In genomic region chr17:68200689-68201424, GRCh38 we compare ENCODE assay signal across 8 cellular contexts. TPM values are rescaled to one million over a fixed set of nuclear protein-coding genes. Genes with fewer than 3 reads are reported as not detected.
DNase-seq lines count a peak whose midpoint lies in the region; ATAC-seq and TF ChIP-seq lines count a peak whose summit lies in the region.

No MANE protein-coding gene starts in this region.

- H3K4me1 Mint-ChIP-seq in HFFc6 (ENCODE audit: low read depth) = peaks cover 10% of the 10 kb centered on the region

- in situ Hi-C loops in Caki2 (cut with HindIII; ENCODE audit: low pct_unique_long_range_greater_than_20kb, low sequenced_read_pairs) = no loop called here

- DNase-seq in Caki2 (ENCODE audit: low read depth) (peak; percentile 64), HFFc6 (peak; percentile 48), NCI-H345 (lab: John Stamatoyannopoulos, UW) (peak; percentile 83), cerebellar cortex (ENCODE audit: low spot score) (peak; percentile 73), left lobe of liver (ENCODE audit: low spot score) (peak; percentile 72)
- DNase-seq in stimulated activated CD4-positive, alpha-beta T cell treated with anti-CD3 and anti-CD28 coated beads, Interleukin-2, amount 100 ng/mL, for 4 hours (ENCODE audit: low read depth) = peak; percentile 63

- peak; percentile 30 to 33 for ATAC-seq in activated CD4-positive, CD25-positive, alpha-beta regulatory T cell treated with anti-CD3 and anti-CD28 coated beads, Interleukin-2, amount 50 U/mL, for 24 hours
- peak; percentile 73 for ATAC-seq in left lobe of liver
- no peak for ATAC-seq in GM19324 (IDR thresholded peaks at IDR 0.05; ENCODE audit: low FRiP score, unreplicated experiment)

- H3K9me3 Mint-ChIP-seq in HFFc6 = no peaks in the 10 kb centered on the region

- H3K36me3 Mint-ChIP-seq in HFFc6 (ENCODE audit: low read depth) = no peaks in the 10 kb centered on the region

- H3K27me3 Mint-ChIP-seq in HFFc6 (ENCODE audit: insufficient read depth) = peaks cover 30% of the 10 kb centered on the region

- peak; percentile 92 for TF ChIP-seq CTCF in HFFc6 (IDR thresholded peaks at IDR 0.05)

- H3K27ac Mint-ChIP-seq in HFFc6 = no peak overlapping the region

- H3K4me3 Mint-ChIP-seq in HFFc6 = peak overlapping the region; percentile 56

RNA-seq across cellular contexts. Expression of gene AMZ2, which starts 47.0 kb away (rescaled TPM):
- total RNA-seq in Caki2 (2014; rRNA removed; shearing (Covaris generic); ENCODE audit: low replicate concordance) = 217 and 252 TPM in 2 replicates
- total RNA-seq in HFFc6 (2021; fragmentation: NEBNext Ultra II Directional; extraction: Animal tissue kit (Norgen Biotek cat#: 25700)) = 100 to 1,000 TPM; 108 to 127 (median 123) TPM
- total RNA-seq in left lobe of liver = 21.1 TPM
